ENCODE assay signal across 1 cellular context in genomic region chr1:6485140-6485936, GRCh38.
A peak's percentile ranks its signal among the peaks of the same experiment; 100 is the strongest.
TF ChIP-seq lines count a peak whose summit lies in the region.

No MANE protein-coding gene starts in this region.

TF ChIP-seq in HepG2, 621 proteins besides CTCF, POLR2A, EP300 and RAD21 (continued from another document):
- TF ChIP-seq ZBED4 (CRISPR knock-in tag; IDR thresholded peaks at IDR 0.05; ENCODE audit: borderline replicate concordance) (no peak), PATZ1 (CRISPR knock-in tag; IDR thresholded peaks at IDR 0.05) (peak; percentile 28; the same call in 1 of the 2 replicates), NFE2L2 (IDR thresholded peaks at IDR 0.05; ENCODE audit: low read length) (no peak), ZBTB38 (CRISPR knock-in tag; IDR thresholded peaks at IDR 0.05) (no peak), GABPB1 (CRISPR knock-in tag; IDR thresholded peaks at IDR 0.05) (0 out of 2 replicates have a peak, but pooled peaks have one; percentile 15)
